Comparison of ENCODE assay signal across 1 cellular context in genomic region chr1:21939650-21940374, GRCh38.
TF ChIP-seq lines count a peak whose summit lies in the region.

No MANE protein-coding gene starts in this region.

TF ChIP-seq in K562, 482 proteins besides CTCF, POLR2A, EP300 and RAD21 (continued from another document and continues in another):
- TF ChIP-seq ZNF318 (IDR thresholded peaks at IDR 0.05; ENCODE audit: borderline replicate concordance in 1 of 2, low read depth in 1 of 2), result no peak
- no peak for TF ChIP-seq ZNF408 (CRISPR knock-in tag; IDR thresholded peaks at IDR 0.05; ENCODE audit: low read depth)
- TF ChIP-seq HOMEZ (CRISPR knock-in tag; IDR thresholded peaks at IDR 0.05), result no peak
- no peak for TF ChIP-seq TCF15 (CRISPR knock-in tag; IDR thresholded peaks at IDR 0.05)
- TF ChIP-seq SMAD3 (CRISPR knock-in tag; conservative IDR thresholded peaks at IDR 0.05), result no peak
- TF ChIP-seq TAF7 (tag; IDR thresholded peaks at IDR 0.05), result no peak
- peak; percentile 31; the same call in 1 of the 2 replicates for TF ChIP-seq PKNOX1 (IDR thresholded peaks at IDR 0.05)
- no peak for TF ChIP-seq PHF20 (IDR thresholded peaks at IDR 0.05; ENCODE audit: partially characterized antibody)
- TF ChIP-seq TAL1 (IDR thresholded peaks at IDR 0.05), result no peak
- no peak for TF ChIP-seq ZNF699 (CRISPR knock-in tag; IDR thresholded peaks at IDR 0.05; ENCODE audit: insufficient replicate concordance)
- TF ChIP-seq KAT7 (CRISPR knock-in tag; IDR thresholded peaks at IDR 0.05; ENCODE audit: borderline replicate concordance), result 0 out of 2 replicates have a peak, but pooled peaks have one; percentile 28
- TF ChIP-seq BRF2 (IDR thresholded peaks at IDR 0.05; ENCODE audit: borderline replicate concordance, insufficient read depth, insufficient read length), result no peak
- no peak for TF ChIP-seq HDAC3 (IDR thresholded peaks at IDR 0.05; ENCODE audit: borderline replicate concordance, partially characterized antibody)
- no peak for TF ChIP-seq SIN3B (IDR thresholded peaks at IDR 0.05; ENCODE audit: low read depth)
- TF ChIP-seq RFX7 (CRISPR knock-in tag; IDR thresholded peaks at IDR 0.05), result no peak
- no peak for TF ChIP-seq TARDBP (IDR thresholded peaks at IDR 0.05)
- TF ChIP-seq ZNF695 (CRISPR knock-in tag; IDR thresholded peaks at IDR 0.05), result no peak
- no peak for TF ChIP-seq HNRNPLL (IDR thresholded peaks at IDR 0.05; ENCODE audit: low read depth, low read length, poor library complexity, severe bottlenecking)
- 0 out of 2 replicates have a peak, but pooled peaks have one; percentile 22 for TF ChIP-seq VEZF1 (CRISPR knock-in tag; IDR thresholded peaks at IDR 0.05)
- no peak for TF ChIP-seq ZNF655 (CRISPR knock-in tag; IDR thresholded peaks at IDR 0.05)
- peak; percentile 16; the same call in 1 of the 2 replicates for TF ChIP-seq ADNP (tag; IDR thresholded peaks at IDR 0.05)
- no peak for TF ChIP-seq SRSF7 (optimal IDR thresholded peaks at IDR 0.05; ENCODE audit: low read depth, low read length)
- no peak for TF ChIP-seq CBX8 (IDR thresholded peaks at IDR 0.05; ENCODE audit: borderline replicate concordance, extremely low read depth, low read depth, low read length, poor library complexity, severe bottlenecking)
- no peak for TF ChIP-seq CTBP1 (IDR thresholded peaks at IDR 0.05; ENCODE audit: borderline replicate concordance)
- no peak for TF ChIP-seq FOXK1 (CRISPR knock-in tag; IDR thresholded peaks at IDR 0.05; ENCODE audit: borderline replicate concordance)
- no peak for TF ChIP-seq ZNF324 (CRISPR knock-in tag; IDR thresholded peaks at IDR 0.05)
- TF ChIP-seq NR2F6 (CRISPR knock-in tag; IDR thresholded peaks at IDR 0.05), result no peak
- TF ChIP-seq MCM2 (IDR thresholded peaks at IDR 0.05; ENCODE audit: low read depth), result no peak
- TF ChIP-seq PTBP1 (IDR thresholded peaks at IDR 0.05; ENCODE audit: low read depth, low read length), result no peak
- TF ChIP-seq MAZ (CRISPR knock-in tag; conservative IDR thresholded peaks at IDR 0.05 in 1 of 2, IDR thresholded peaks at IDR 0.05 in 1 of 2), result 0 out of 4 replicates have a peak, but pooled peaks of 1 of the 2 experiments have one; percentile 10
- TF ChIP-seq MBD1 (CRISPR knock-in tag; IDR thresholded peaks at IDR 0.05), result no peak
- peak; percentile 6 for TF ChIP-seq RBBP5 (IDR thresholded peaks at IDR 0.05; ENCODE audit: borderline replicate concordance, insufficient read depth, low read length, poor library complexity, severe bottlenecking)
- no peak for TF ChIP-seq E2F3 (CRISPR knock-in tag; IDR thresholded peaks at IDR 0.05)
- peak; percentile 98 for TF ChIP-seq NFIC (IDR thresholded peaks at IDR 0.05)
- TF ChIP-seq KDM4B (IDR thresholded peaks at IDR 0.05; ENCODE audit: borderline replicate concordance in 2 of 2, low read depth in 1 of 2), result no peak
- no peak for TF ChIP-seq HINFP (tag; conservative IDR thresholded peaks at IDR 0.05; ENCODE audit: low read depth)
- no peak for TF ChIP-seq SP2 (IDR thresholded peaks at IDR 0.05; ENCODE audit: extremely low read depth, low read depth, low read length, poor library complexity, severe bottlenecking)
- no peak for TF ChIP-seq HNRNPH1 (optimal IDR thresholded peaks at IDR 0.05; ENCODE audit: low read depth, low read length)
